Comparison of ENCODE assay signal across 8 cellular contexts in the genomic region with DNA sequence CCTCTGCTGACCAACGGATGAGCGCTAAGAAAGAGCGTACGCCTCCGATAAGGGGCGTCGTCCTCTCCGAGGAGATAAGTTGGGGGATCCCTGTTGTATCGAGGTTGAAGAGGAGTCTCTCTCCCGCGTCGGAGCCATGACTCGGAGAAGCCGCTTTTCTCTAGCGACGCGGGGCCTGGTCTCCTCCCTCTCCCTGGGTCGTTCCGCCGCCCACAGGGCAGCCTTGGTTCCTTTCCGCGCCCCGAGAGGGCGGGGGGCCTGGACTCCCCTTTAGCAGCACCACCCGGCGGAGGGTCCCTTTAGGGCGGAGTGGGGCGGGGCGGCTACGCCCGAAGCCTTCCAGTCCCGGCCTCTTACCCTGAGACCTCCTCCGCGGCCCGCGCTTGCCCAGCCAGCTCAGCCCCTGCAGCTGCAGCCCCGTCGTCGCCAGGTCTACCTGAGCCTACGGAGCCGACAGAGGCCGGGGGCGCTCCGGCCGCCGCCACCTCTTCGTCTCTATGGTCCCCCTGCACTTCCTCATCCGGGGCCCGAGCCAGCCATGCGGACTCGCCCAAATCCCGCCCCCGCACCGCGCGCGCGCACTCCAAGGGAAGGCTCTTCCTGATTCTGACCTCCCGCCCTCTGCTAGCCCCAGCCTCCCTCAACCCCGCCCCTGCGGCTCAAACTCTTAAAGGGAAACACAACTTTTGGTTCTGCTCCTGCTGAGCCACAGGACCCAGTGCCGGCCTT. TPM values are rescaled to one million over a fixed set of nuclear protein-coding genes. Genes with fewer than 3 reads are reported as not detected.
A peak's percentile ranks its signal among the peaks of the same experiment; 100 is the strongest.
DNase-seq lines count a peak whose midpoint lies in the region; ATAC-seq and TF ChIP-seq lines count a peak whose summit lies in the region.

A gene (minus strand): TSS at position 497 of the 729 bp plus-strand sequence. CDS start 11,272 bp downstream, outside the sequence.

- H3K14ac ChIP-seq in trophoblast cell (ENCODE audit: low read length): peak within 1 kb of the TSS; percentile 95

- intact Hi-C loops in adrenal gland (cut with DNase I): loop anchor here (5.0 to 10.0 kb wide), 2 partner anchors 65 to 82 kb away; no protein-coding TSS in a partner anchor
- intact Hi-C loops in cardiac septum (cut with DNase I): loop anchor here (5.0 kb wide), 3 partner anchors 67 to 663 kb away; a partner anchor contains a TSS

- H3K18ac ChIP-seq in trophoblast cell (ENCODE audit: low read length): peak within 1 kb of the TSS; percentile 92

- peak within 1 kb of the TSS; percentile 82 for H3K4me2 ChIP-seq in trophoblast cell (ENCODE audit: low read length)

- peak; percentile 52 for ATAC-seq in HG02870 (IDR thresholded peaks at IDR 0.05; ENCODE audit: unreplicated experiment)

- peak within 1 kb of the TSS; percentile 94 for H4K91ac ChIP-seq in trophoblast cell (ENCODE audit: low read depth, low read length)

- peaks cover 20% of the 10 kb centered on the region for H3K79me1 ChIP-seq in trophoblast cell (ENCODE audit: low read length)

- TF ChIP-seq EP300 in tibial nerve (IDR thresholded peaks at IDR 0.05): peak; percentile 93 to 95

- peak within 1 kb of the TSS; percentile 95 for H2BK5ac ChIP-seq in trophoblast cell (ENCODE audit: low read depth, low read length, poor library complexity)

- peak within 1 kb of the TSS; percentile 94 for H3K9ac ChIP-seq in trophoblast cell (ENCODE audit: low read length)

- peak within 1 kb of the TSS; percentile 75 for H2AFZ ChIP-seq in trophoblast cell (ENCODE audit: insufficient read depth, low read length, poor library complexity)

- peak within 1 kb of the TSS; percentile 91 for H4K8ac ChIP-seq in trophoblast cell (ENCODE audit: low read depth, low read length)

- peak; percentile 25 for TF ChIP-seq CTCF in GM13977 (IDR thresholded peaks at IDR 0.05; ENCODE audit: extremely low read depth, insufficient read depth, missing control alignments)
- no peak for TF ChIP-seq CTCF in adrenal gland (IDR thresholded peaks at IDR 0.05)
- TF ChIP-seq CTCF in tibial nerve (IDR thresholded peaks at IDR 0.05): peak in 3 of 5 experiments; percentile 16 to 54 (median 20)

- no peaks in the 10 kb centered on the region for H3K36me3 ChIP-seq in adrenal gland (replicated peaks in 1 of 2)
- peaks cover 0 to 2% of the 10 kb centered on the region in 2 experiments for H3K36me3 ChIP-seq in trophoblast cell (ENCODE audit: control insufficient read depth in 1 of 2, insufficient read depth in 2 of 2, low read length in 2 of 2)
- peaks cover 0 to 14% (median 0%) of the 10 kb centered on the region in 3 donors for H3K36me3 ChIP-seq in tibial nerve

- peak within 1 kb of the TSS; percentile 84 for H4K12ac ChIP-seq in trophoblast cell (ENCODE audit: low read depth, low read length)

- H3K27me3 ChIP-seq in adrenal gland: no peaks in the 10 kb centered on the region
- no peaks in the 10 kb centered on the region for H3K27me3 ChIP-seq in trophoblast cell (ENCODE audit: insufficient read depth, low read length)
- H3K27me3 ChIP-seq in tibial nerve: no peaks in the 10 kb centered on the region

- H2BK120ac ChIP-seq in trophoblast cell (ENCODE audit: insufficient read depth, low read length, poor library complexity): peak within 1 kb of the TSS; percentile 61

- peak within 1 kb of the TSS; percentile 62 for H2BK12ac ChIP-seq in trophoblast cell (ENCODE audit: low read length)

- H3K9me3 ChIP-seq in adrenal gland (replicated peaks in 1 of 3): no peaks in the 10 kb centered on the region
- no peaks in the 10 kb centered on the region for H3K9me3 ChIP-seq in trophoblast cell (ENCODE audit: insufficient read depth, low read depth, low read length)
- no peaks in the 10 kb centered on the region for H3K9me3 ChIP-seq in tibial nerve

- DNase-seq in GM13977 (ENCODE audit: low spot score) (peak; percentile 93), NCI-H146 treated with DMSO at 0.1 percent for 48 hours (lab: John Stamatoyannopoulos, UW; ENCODE audit: unreplicated experiment) (peak; percentile 75), T-helper 1 cell (peak; percentile 95 to 98 (median 96)), adrenal gland (peak; percentile 97 to 99 (median 98)), cardiac septum (ENCODE audit: low spot score) (peak; percentile 100), trophoblast cell (peak; percentile 93 to 99), tibial nerve (ENCODE audit: low spot score in 2 of 2) (peak; percentile 97)

- H3K4me1 ChIP-seq in adrenal gland (replicated peaks in 1 of 2): peaks cover 32 to 42% of the 10 kb centered on the region in 2 donors
- H3K4me1 ChIP-seq in trophoblast cell (ENCODE audit: control insufficient read depth in 1 of 2, insufficient read depth in 2 of 2, low read length in 2 of 2): peaks cover 9 to 15% of the 10 kb centered on the region in 2 experiments
- H3K4me1 ChIP-seq in tibial nerve: peaks cover 0 to 54% (median 41%) of the 10 kb centered on the region in 4 donors

- peak within 1 kb of the TSS; percentile 84 for H3K4ac ChIP-seq in trophoblast cell (ENCODE audit: low read depth, low read length)

- H3K4me3 ChIP-seq in adrenal gland (peak within 1 kb of the TSS; percentile 43 to 97 (median 72)), trophoblast cell (ENCODE audit: low read depth, low read length) (peak within 1 kb of the TSS; percentile 87), tibial nerve (peak within 1 kb of the TSS; percentile 69 to 96 (median 87))

- peak within 1 kb of the TSS in 4 of 5 donors; percentile 65 to 88 (median 76) for H3K27ac ChIP-seq in adrenal gland
- peak within 1 kb of the TSS; percentile 94 for H3K27ac ChIP-seq in trophoblast cell (ENCODE audit: low read depth, low read length)
- peak within 1 kb of the TSS; percentile 46 to 93 (median 89) for H3K27ac ChIP-seq in tibial nerve

- peak within 1 kb of the TSS; percentile 52 for H2AK5ac ChIP-seq in trophoblast cell (ENCODE audit: low read length)

- H3K23ac ChIP-seq in trophoblast cell (ENCODE audit: low read length): no peak within 1 kb of the TSS

- peaks cover 17% of the 10 kb centered on the region for H3K79me2 ChIP-seq in trophoblast cell (ENCODE audit: control insufficient read depth, insufficient read depth, low read length, poor library complexity)

- 0 to 1% (median 0%) methylated on average over 16 to 62 of the region's 62 CpGs for WGBS in adrenal gland, 4 donors
- no CpG with 5 or more reads among the region's 62 CpGs for WGBS in trophoblast cell (ENCODE audit: extremely low coverage, insufficient coverage, insufficient read length)
- WGBS in tibial nerve, 2 donors: 0% methylated on average over 35 to 56 of the region's 62 CpGs

- in situ Hi-C loops in GM13977 (cut with MboI; ENCODE audit: low pct_unique_long_range_greater_than_20kb, low sequenced_read_pairs, unreplicated experiment): no loop called here

- TF ChIP-seq POLR2A in adrenal gland (IDR thresholded peaks at IDR 0.05) (peak; percentile 72 to 88), tibial nerve (IDR thresholded peaks at IDR 0.05) (peak; percentile 52 to 57)

RNA-seq across cellular contexts. Expression of the gene that starts here (rescaled TPM):
- 10 to 100 TPM; 15.7 to 53.6 (median 37.6) TPM for total RNA-seq in adrenal gland
- polyA plus RNA-seq in adrenal gland: 10 to 100 TPM in 1 of 3 donors, 1 to 10 TPM in 2; 6.8 to 13.1 (median 10.0) TPM
- 16.1 TPM for total RNA-seq in cardiac septum
- polyA plus RNA-seq in trophoblast cell (2013): 16.1 and 17.0 TPM in 2 replicates
- total RNA-seq in tibial nerve: 10 to 100 TPM; 22.8 to 28.4 (median 27.3) TPM

Comparison
In these comparisons a context has a peak if more than half of its experiments do, and no peak if none do; other contexts are left out.
1. Peak in every context shown above with its lines: DNase-seq, ATAC-seq, H3K4me3 ChIP-seq and H3K27ac ChIP-seq.
2. CTCF ChIP-seq: peak in GM13977 (single experiment) and tibial nerve (3 of 5); none in adrenal gland (0 of 6).